10 cellular contexts compared by ENCODE assay signal in genomic region chr5:138605254-138605972, GRCh38. TPM values are rescaled to one million over a fixed set of nuclear protein-coding genes. Genes with fewer than 3 reads are reported as not detected.
DNase-seq lines count a peak whose midpoint lies in the region; ATAC-seq, FAIRE-seq and TF ChIP-seq lines count a peak whose summit lies in the region.
"Had no signal": no experiment of that assay in that cellular context is flagged by ENCODE, and none has a peak within 500 bp of the region (broad histone marks: within the 10 kb centered on the region; RNA-seq: fewer than 3 reads in every experiment).

No MANE protein-coding gene starts in this region.

- H4K20me1 ChIP-seq in KMS-11 (ENCODE audit: insufficient read depth): no peaks in the 10 kb centered on the region

- H3K4me1 Mint-ChIP-seq in mesothelial cell of epicardium: peaks cover 50% of the 10 kb centered on the region

- no peak overlapping the region for H3K9ac ChIP-seq in KMS-11

- H3K27ac Mint-ChIP-seq in mesothelial cell of epicardium: peak overlapping the region; percentile 19
- H3K27ac Mint-ChIP-seq: stimulated activated naive CD8-positive, alpha-beta T cell treated with anti-CD3 and anti-CD28 coated beads, Interleukin-15, Interleukin-2, amounts not matched to agents 100 ng/mL and 50 ng/mL, for 24 hours had no signal

- no peak overlapping the region for H3K4me3 Mint-ChIP-seq in mesothelial cell of epicardium
- H3K4me3 Mint-ChIP-seq: stimulated activated naive CD8-positive, alpha-beta T cell treated with anti-CD3 and anti-CD28 coated beads, Interleukin-15, Interleukin-2, amounts not matched to agents 100 ng/mL and 50 ng/mL, for 24 hours had no signal

- no peaks in the 10 kb centered on the region for H3K27me3 ChIP-seq in KMS-11 (ENCODE audit: insufficient read depth, low read depth)
- H3K27me3 ChIP-seq in pancreas: no peaks in the 10 kb centered on the region

- H3K36me3 ChIP-seq in KMS-11 (ENCODE audit: insufficient read depth): no peaks in the 10 kb centered on the region
- no peaks in the 10 kb centered on the region for H3K36me3 ChIP-seq in pancreas

- H3K27me3 Mint-ChIP-seq in mesothelial cell of epicardium (ENCODE audit: low read depth): no peaks in the 10 kb centered on the region

- intact Hi-C loops in pancreas (cut with DNase I): no loop called here

- H3K4me1 ChIP-seq in KMS-11 (ENCODE audit: low read depth, poor library complexity, severe bottlenecking) (peaks cover 52% of the 10 kb centered on the region), pancreas (peaks cover 0 to 8% (median 6%) of the 10 kb centered on the region in 3 donors)

- H3K4me3 ChIP-seq in KMS-11 (IDR thresholded peaks at IDR 0.05; ENCODE audit: insufficient read depth, low read depth, low read length) (no peak overlapping the region), pancreas (no peak overlapping the region)

- 71 to 75% methylated on average over 2 of the region's 2 CpGs for WGBS in pancreas, 2 donors

- H3K79me2 ChIP-seq in KMS-11 (ENCODE audit: insufficient read depth, low read depth): no peaks in the 10 kb centered on the region

- H3K4me2 ChIP-seq in KMS-11: peak overlapping the region; percentile 47

- H3K9me3 ChIP-seq in pancreas: no peaks in the 10 kb centered on the region

- peak; percentile 36 for ATAC-seq in GM18858 (IDR thresholded peaks at IDR 0.05; ENCODE audit: unreplicated experiment)
- ATAC-seq in GM21529 (IDR thresholded peaks at IDR 0.05; ENCODE audit: unreplicated experiment): peak; percentile 72
- ATAC-seq in pancreas: no peak
- ATAC-seq: sciatic nerve had no signal

- no peaks in the 10 kb centered on the region for H3K9me3 Mint-ChIP-seq in mesothelial cell of epicardium
- H3K9me3 Mint-ChIP-seq: stimulated activated naive CD8-positive, alpha-beta T cell treated with anti-CD3 and anti-CD28 coated beads, Interleukin-15, Interleukin-2, amounts not matched to agents 100 ng/mL and 50 ng/mL, for 24 hours had no signal

- no peaks in the 10 kb centered on the region for H3K36me3 Mint-ChIP-seq in mesothelial cell of epicardium

- FAIRE-seq in pancreas (lab: Jason Lieb, UNC): no peak

- TF ChIP-seq CTCF in KMS-11 (conservative IDR thresholded peaks at IDR 0.05; ENCODE audit: low read depth, low read length) (no peak), mesothelial cell of epicardium (IDR thresholded peaks at IDR 0.05; ENCODE audit: unreplicated experiment) (no peak), pancreas (IDR thresholded peaks at IDR 0.05) (no peak)

- H3K27ac ChIP-seq in KMS-11 (peak overlapping the region; percentile 27; the same call in 1 of the 2 replicates), pancreas (no peak overlapping the region)

- no peak overlapping the region for H2AFZ ChIP-seq in KMS-11 (ENCODE audit: low read depth)

- DNase-seq in mesothelial cell of epicardium (ENCODE audit: low spot score in 2 of 2, unreplicated experiment in 2 of 2) (no peak), A172 (ENCODE audit: low spot score) (no peak), AG08396 (ENCODE audit: low spot score) (no peak), NCI-H2196 treated with DMSO at 0.1 percent for 48 hours (lab: John Stamatoyannopoulos, UW; ENCODE audit: unreplicated experiment) (no peak), pancreas (no peak)

RNA-seq across cellular contexts. Expression of gene HSPA9, which starts 30.2 kb away (rescaled TPM):
- total RNA-seq in mesothelial cell of epicardium: 157 to 165 TPM (median 160 TPM) in 3 replicates
- total RNA-seq in A172 (2014; rRNA removed; shearing (Covaris generic)): 605 and 654 TPM in 2 replicates
- 100 to 1,000 TPM in 2 of 6 donors, 10 to 100 TPM in 4; 60.2 to 177 (median 93.4) TPM for total RNA-seq in pancreas
- polyA plus RNA-seq in pancreas: 10 to 100 TPM; 33.9 to 76.4 TPM

Comparison
In these comparisons a context has a peak if more than half of its experiments do, and no peak if none do; other contexts are left out.
1. ATAC-seq: peak in GM18858 (single experiment) and GM21529 (single experiment); none in pancreas (0 of 4).